In genomic region chr16:1510941-1511351, GRCh38 we compare ENCODE assay signal across 19 cellular contexts. TPM values are rescaled to one million over a fixed set of nuclear protein-coding genes. Genes with fewer than 3 reads are reported as not detected.
DNase-seq lines count a peak whose midpoint lies in the region; FAIRE-seq and TF ChIP-seq lines count a peak whose summit lies in the region.
"Had no signal": no experiment of that assay in that cellular context is flagged by ENCODE, and none has a peak within 500 bp of the region (broad histone marks: within the 10 kb centered on the region; RNA-seq: fewer than 3 reads in every experiment).

No MANE protein-coding gene starts in this region.

- TF ChIP-seq CTCF in H9 (conservative IDR thresholded peaks at IDR 0.05) (peak; percentile 35; the same call in 2 of the 3 replicates), RWPE1 (conservative IDR thresholded peaks at IDR 0.05; ENCODE audit: low read depth) (no peak), H1 (IDR thresholded peaks at IDR 0.05; ENCODE audit: control extremely low read depth in 1 of 3, insufficient read depth in 1 of 3, low read depth in 1 of 3, low read length in 3 of 3) (peak; percentile 10 to 59 (median 36); a peak in 2 of 4 replicates)

- TF ChIP-seq RAD21 in H1 (IDR thresholded peaks at IDR 0.05 in 1 of 2, conservative IDR thresholded peaks at IDR 0.05 in 1 of 2; ENCODE audit: low read depth in 2 of 2, low read length in 2 of 2) = peak in 1 of 2 experiments; percentile 3; a peak in 1 of 4 replicates

- H3K4me3 Mint-ChIP-seq in H9 = no peak overlapping the region

- H2BK5ac ChIP-seq in H9 (ENCODE audit: insufficient read length, low read length) (no peak overlapping the region), H1 (ENCODE audit: low read depth, low read length) (no peak overlapping the region), neuronal stem cell (ENCODE audit: low read length) (no peak overlapping the region)

- no peak overlapping the region for H3K4ac ChIP-seq in H9 (ENCODE audit: low read depth, low read length)
- no peak overlapping the region for H3K4ac ChIP-seq in H1 (replicated peaks; ENCODE audit: insufficient read length, low read depth, low read length)
- H3K4ac ChIP-seq in neuronal stem cell (ENCODE audit: low read length) = no peak overlapping the region

- TF ChIP-seq POLR2A in H1 (IDR thresholded peaks at IDR 0.05; ENCODE audit: control extremely low read depth in 1 of 2, low read depth in 2 of 2, low read length in 2 of 2) = no peak

- no peaks in the 10 kb centered on the region for H3K23me2 ChIP-seq in H9 (ENCODE audit: insufficient read length, low read depth, low read length, poor library complexity, severe bottlenecking)
- no peaks in the 10 kb centered on the region for H3K23me2 ChIP-seq in H1 (ENCODE audit: low read depth, low read length)

- H2AFZ ChIP-seq in H9 (ENCODE audit: low read length) (no peak overlapping the region), H1 (ENCODE audit: low read length) (no peak overlapping the region), neuronal stem cell (ENCODE audit: low read length) (no peak overlapping the region)

- H2AK5ac ChIP-seq in H9 (ENCODE audit: insufficient read length, low read length) = no peak overlapping the region
- H2AK5ac ChIP-seq in H1 (ENCODE audit: low read depth, low read length) = no peak overlapping the region
- no peak overlapping the region for H2AK5ac ChIP-seq in neuronal stem cell (ENCODE audit: low read depth, low read length)

- H3K56ac ChIP-seq in H9 (ENCODE audit: insufficient read length, low read depth, low read length) (no peak overlapping the region), H1 (replicated peaks; ENCODE audit: insufficient read length, low read depth, low read length) (no peak overlapping the region)

- POLR2A ChIA-PET in RWPE1 (lab: Yijun Ruan, JAX; ENCODE audit: low non-redundant PET) (interaction anchor here (0.6 kb wide), 1 partner anchor 285 kb away, joined by 3 read pairs; no protein-coding TSS in a partner anchor), H1 (lab: Charles Lee; ENCODE audit: partially characterized antibody) (interaction anchor here (0.8 to 10.3 kb wide), 17 partner anchors 9 to 271 kb away, joined by 3 to 175 read pairs (median 4); partner anchors contain the start of genes NUBP2, PTX4, SPSB3 and TELO2)

- no peak overlapping the region for H3K4me3 ChIP-seq in H1 (ENCODE audit: extremely low read depth in 1 of 4, insufficient read depth in 2 of 4, low read depth in 3 of 4, low read length in 4 of 4)
- no peak overlapping the region for H3K4me3 ChIP-seq in neuronal stem cell (ENCODE audit: low read length in 2 of 2)
- H3K4me3 ChIP-seq: Peyer's patch had no signal

- no peaks in the 10 kb centered on the region for H4K20me1 ChIP-seq in H9 (ENCODE audit: control insufficient read depth, insufficient read depth, insufficient read length)
- peaks cover 2% of the 10 kb centered on the region in 2 experiments for H4K20me1 ChIP-seq in H1 (replicated peaks in 1 of 2; ENCODE audit: control insufficient read depth in 1 of 2, insufficient read depth in 2 of 2, low read length in 2 of 2)

- H3K27ac Mint-ChIP-seq in H9 = no peak overlapping the region

- H2BK20ac ChIP-seq in H9 (ENCODE audit: low read depth, low read length, poor library complexity, severe bottlenecking) (no peak overlapping the region), H1 (ENCODE audit: low read length) (no peak overlapping the region)

- H3K79me1 ChIP-seq in H9 (ENCODE audit: insufficient read depth, low read depth, low read length, poor library complexity, severe bottlenecking) (no peaks in the 10 kb centered on the region), H1 (ENCODE audit: low read depth, low read length) (no peaks in the 10 kb centered on the region), neuronal stem cell (ENCODE audit: low read depth, low read length) (peaks cover 10% of the 10 kb centered on the region)

- H3K18ac ChIP-seq in H9 (ENCODE audit: insufficient read length, low read depth, low read length) = no peak overlapping the region
- H3K18ac ChIP-seq in H1 (ENCODE audit: extremely low read depth, low read length) = no peak overlapping the region
- H3K18ac ChIP-seq in neuronal stem cell (ENCODE audit: low read length) = no peak overlapping the region

- H3T11ph ChIP-seq in H9 (ENCODE audit: low read length) = no peak overlapping the region

- no peak overlapping the region for H3K23ac ChIP-seq in H9 (ENCODE audit: insufficient read length, low read depth, low read length)
- H3K23ac ChIP-seq in H1 (ENCODE audit: insufficient read length) = no peak overlapping the region
- H3K23ac ChIP-seq in neuronal stem cell (ENCODE audit: low read depth, low read length, poor library complexity) = peak overlapping the region; percentile 73

- H3K9me3 ChIP-seq in H9 (ENCODE audit: control insufficient read depth, low read depth, low read length) = no peaks in the 10 kb centered on the region
- H3K9me3 ChIP-seq in H1 (ENCODE audit: insufficient read depth in 2 of 2, low read depth in 1 of 2, low read length in 1 of 2) = peaks cover 0 to 2% of the 10 kb centered on the region in 2 experiments; a peak in 2 of 4 replicates
- peaks cover 6 to 7% of the 10 kb centered on the region in 2 donors for H3K9me3 ChIP-seq in neuronal stem cell (replicated peaks in 1 of 2; ENCODE audit: control insufficient read depth in 2 of 2, insufficient read depth in 1 of 2, low read depth in 1 of 2, low read length in 2 of 2)

- H2BK120ac ChIP-seq in H9 (ENCODE audit: low read depth, low read length, poor library complexity, severe bottlenecking) = no peak overlapping the region
- no peak overlapping the region for H2BK120ac ChIP-seq in H1 (replicated peaks; ENCODE audit: low read depth, low read length)
- no peak overlapping the region for H2BK120ac ChIP-seq in neuronal stem cell (ENCODE audit: low read depth, low read length)

- H3K27me3 ChIP-seq in H9 (ENCODE audit: insufficient read depth, low read length) (no peaks in the 10 kb centered on the region), H1 (replicated peaks in 1 of 4; ENCODE audit: control insufficient read depth in 3 of 4, extremely low read depth in 1 of 4, insufficient read depth in 3 of 4, low read length in 3 of 4) (no peaks in the 10 kb centered on the region), neuronal stem cell (ENCODE audit: control insufficient read depth in 3 of 3, insufficient read depth in 3 of 3, low read depth in 1 of 3, low read length in 3 of 3) (no peaks in the 10 kb centered on the region)
- H3K27me3 ChIP-seq: Peyer's patch had no signal

- H3K36me3 ChIP-seq in H1 (ENCODE audit: control insufficient read depth in 2 of 4, insufficient read depth in 4 of 4, low read length in 3 of 4) (peaks cover 6 to 21% (median 7%) of the 10 kb centered on the region in 4 experiments; a peak in 5 of 8 replicates), neuronal stem cell (replicated peaks in 1 of 2; ENCODE audit: control insufficient read depth in 2 of 2, insufficient read depth in 2 of 2, low read length in 2 of 2) (peaks cover 27 to 77% of the 10 kb centered on the region in 2 donors)

- H4K5ac ChIP-seq in H9 (ENCODE audit: insufficient read length, low read depth, low read length) = no peak overlapping the region
- no peak overlapping the region for H4K5ac ChIP-seq in H1 (ENCODE audit: insufficient read length, low read depth, low read length)

- H4K8ac ChIP-seq in H9 (replicated peaks; ENCODE audit: insufficient read length, low read depth, low read length) = no peak overlapping the region
- H4K8ac ChIP-seq in H1 (ENCODE audit: extremely low read depth, insufficient read depth, low read length) = peak overlapping the region; percentile 71
- H4K8ac ChIP-seq in neuronal stem cell (ENCODE audit: low read depth, low read length) = no peak overlapping the region

- H3K79me2 ChIP-seq in H9 (ENCODE audit: insufficient read depth, low read length) (no peaks in the 10 kb centered on the region), H1 (ENCODE audit: control insufficient read depth in 1 of 2, insufficient read depth in 2 of 2, low read length in 2 of 2) (no peaks in the 10 kb centered on the region)

- CTCF ChIA-PET in RWPE1 (lab: Yijun Ruan, JAX) (interaction anchor here (0.6 kb wide), 1 partner anchor 361 kb away, joined by 3 read pairs; no protein-coding TSS in a partner anchor), H1 (lab: Charles Lee; ENCODE audit: partially characterized antibody) (interaction anchor here (0.6 to 1.9 kb wide), 12 partner anchors 8 to 147 kb away, joined by 3 to 10 read pairs (median 4); partner anchors contain the start of gene TELO2)

- H2BK15ac ChIP-seq in H9 (ENCODE audit: low read depth, low read length) = no peak overlapping the region
- no peak overlapping the region for H2BK15ac ChIP-seq in H1 (ENCODE audit: low read length)
- no peak overlapping the region for H2BK15ac ChIP-seq in neuronal stem cell (ENCODE audit: low read length)

- WGBS in H9 (ENCODE audit: extremely low coverage, insufficient read length, low lambda C conversion rate) = no CpG with 5 or more reads among the region's 26 CpGs
- WGBS in H1 (ENCODE audit: extremely low coverage in 1 of 2, insufficient coverage in 1 of 2, insufficient read length in 1 of 2, insufficient replicate concordance in 2 of 2, low coverage in 1 of 2, low lambda C conversion rate in 2 of 2, missing lambda C conversion rate in 1 of 2), 2 experiments = 97% methylated on average over 25 of the region's 26 CpGs; no CpG with 5 or more reads in 1 of the 2 experiments
- no CpG with 5 or more reads among the region's 26 CpGs for WGBS in neuronal stem cell (ENCODE audit: extremely low coverage in 2 of 2, insufficient read length in 2 of 2, insufficient replicate concordance in 1 of 2), 2 donors

- no peak for FAIRE-seq in H1 (lab: Jason Lieb, UNC)
- FAIRE-seq: D721Med had no signal

- TF ChIP-seq EP300 in H1 (IDR thresholded peaks at IDR 0.05; ENCODE audit: borderline replicate concordance in 1 of 2, low read depth in 2 of 2, low read length in 2 of 2) = no peak

- H3K4me1 ChIP-seq in H9 (ENCODE audit: insufficient read depth, low read length) = no peaks in the 10 kb centered on the region
- no peaks in the 10 kb centered on the region for H3K4me1 ChIP-seq in H1 (replicated peaks in 1 of 4; ENCODE audit: control insufficient read depth in 3 of 4, insufficient read depth in 4 of 4, low read length in 3 of 4)
- no peaks in the 10 kb centered on the region for H3K4me1 ChIP-seq in neuronal stem cell (ENCODE audit: control insufficient read depth in 2 of 2, insufficient read depth in 1 of 2, low read depth in 1 of 2, low read length in 2 of 2)
- H3K4me1 ChIP-seq: Peyer's patch had no signal

- H2BK12ac ChIP-seq in H9 (ENCODE audit: insufficient read length, low read depth, low read length) (no peak overlapping the region), H1 (ENCODE audit: low read depth, low read length) (no peak overlapping the region), neuronal stem cell (ENCODE audit: low read length) (peak overlapping the region; percentile 73)

- H3K4me2 ChIP-seq in H9 (ENCODE audit: insufficient read depth, insufficient read length, low read length) (no peak overlapping the region), H1 (ENCODE audit: insufficient read depth in 1 of 2, low read depth in 2 of 2, low read length in 2 of 2) (no peak overlapping the region), neuronal stem cell (ENCODE audit: insufficient read depth, low read length, poor library complexity, severe bottlenecking) (no peak overlapping the region)

- H3K9ac ChIP-seq in H9 (ENCODE audit: extremely low read depth, insufficient read length, low read length) (no peak overlapping the region), H1 (replicated peaks in 1 of 4; ENCODE audit: extremely low read depth in 1 of 4, low read depth in 3 of 4, low read length in 3 of 4) (no peak overlapping the region), neuronal stem cell (ENCODE audit: low read depth, low read length, poor library complexity) (peak overlapping the region; percentile 60)

- H4K91ac ChIP-seq in H9 (ENCODE audit: insufficient read length, low read depth, low read length) = no peak overlapping the region
- no peak overlapping the region for H4K91ac ChIP-seq in H1 (replicated peaks; ENCODE audit: insufficient read length, low read length)
- no peak overlapping the region for H4K91ac ChIP-seq in neuronal stem cell (ENCODE audit: low read depth, low read length, poor library complexity)

- DNase-seq in H9 = peak; percentile 47
- no peak for DNase-seq in RWPE1 (ENCODE audit: low spot score)
- DNase-seq in H1 (ENCODE audit: low read depth in 1 of 2, low spot score in 2 of 2) = no peak
- no peak for DNase-seq in neuronal stem cell (ENCODE audit: low spot score)
- DNase-seq in activated CD4-positive, alpha-beta T cell treated with anti-CD3 and anti-CD28 coated beads for 4 hours = no peak
- DNase-seq in C1 segment of cervical spinal cord (lab: John Stamatoyannopoulos, UW) = no peak
- DNase-seq in HK-2 (ENCODE audit: unreplicated experiment) = no peak
- no peak for DNase-seq in NCI-H526 (lab: John Stamatoyannopoulos, UW)
- DNase-seq: ACHN; DMS79 treated with DMSO at 0.1 percent for 48 hours; NCI-H1092 treated with DMSO at 0.1 percent for 48 hours; NCI-H2081; NCI-H2171 treated with DMSO at 0.1 percent for 48 hours; NCI-H446 treated with DMSO at 0.1 percent for 48 hours; NK-92 treated with Interleukin-12 subunit alpha and Interleukin-12 subunit beta, amount 100 ng/mL, for 24 hours; Peyer's patch; Right ventricle myocardium superior had no signal

- no peaks in the 10 kb centered on the region; the same call in 1 of the 2 replicates for H3K27me3 Mint-ChIP-seq in H9 (ENCODE audit: low read depth)

- H3K9me3 Mint-ChIP-seq in H9 = peaks cover 6 to 15% of the 10 kb centered on the region in 2 experiments; a peak in 3 of 5 replicates

- peaks cover 11 to 42% (median 38%) of the 10 kb centered on the region in 3 experiments; a peak in 6 of 7 replicates for H3K36me3 Mint-ChIP-seq in H9 (ENCODE audit: insufficient read depth in 1 of 3, low read depth in 3 of 3)

- no peak overlapping the region for H3K14ac ChIP-seq in H9 (ENCODE audit: insufficient read depth, low read length)
- H3K14ac ChIP-seq in H1 (ENCODE audit: insufficient read length) = no peak overlapping the region
- H3K14ac ChIP-seq in neuronal stem cell (ENCODE audit: low read length) = no peak overlapping the region

- H3K27ac ChIP-seq in H9 (ENCODE audit: insufficient read length, low read depth, low read length) (no peak overlapping the region), RWPE1 (peak overlapping the region; percentile 17; the same call in 1 of the 2 replicates), H1 (ENCODE audit: low read depth, low read length) (no peak overlapping the region), neuronal stem cell (replicated peaks; ENCODE audit: low read length) (no peak overlapping the region)
- H3K27ac ChIP-seq: C4-2B had no signal

- H3K4me1 Mint-ChIP-seq in H9 = no peaks in the 10 kb centered on the region

RNA-seq across cellular contexts. Expression of gene TELO2, which starts 17.8 kb away (rescaled TPM):
- total RNA-seq in H9 (2021) = 93.4 and 98.9 TPM in 2 replicates
- total RNA-seq in H1 (2021; fragmentation: NEBNext Ultra II Directional; extraction: Animal tissue kit (Norgen Biotek cat#: 25700)) = 64.8 and 66.4 TPM in 2 replicates
- polyA plus RNA-seq in H1 (2011; rRNA removed) = 39.3 and 72.9 TPM in 2 replicates
- 61.2 TPM for polyA plus RNA-seq in H1 (2011; cell fraction: cytosol; rRNA removed)
- polyA plus RNA-seq in H1 (2011; cell fraction: nucleus; rRNA removed) = 382 TPM
- 39.6 to 74.2 TPM (median 66.1 TPM) in 4 replicates for polyA plus RNA-seq in H1 (2012, experiment 1 of 2)
- polyA plus RNA-seq in H1 (2012, experiment 2 of 2) = 42.5 TPM
- polyA plus RNA-seq in H1 (2013, experiment 1 of 2) = 37.6 TPM
- polyA plus RNA-seq in H1 (2013, experiment 2 of 2) = 33.1 TPM
- 12.1 and 13.9 TPM in 2 replicates for polyA minus RNA-seq in H1 (2011; rRNA and poly(A)+ RNA removed)
- polyA minus RNA-seq in H1 (2011; cell fraction: cytosol; rRNA and poly(A)+ RNA removed) = 34.6 TPM
- 65.3 TPM for polyA minus RNA-seq in H1 (2011; cell fraction: nucleus; rRNA and poly(A)+ RNA removed)
- 17.1 TPM for polyA plus RNA-seq in neuronal stem cell (2013, experiment 1 of 2)
- 16.7 TPM for polyA plus RNA-seq in neuronal stem cell (2013, experiment 2 of 2)

RNA-seq across cellular contexts. Expression of gene PTX4, which starts 22.2 kb away (rescaled TPM):
- 0.20 TPM in 1 of 2 replicates, not detected in the other for total RNA-seq in H9 (2021)
- not detected in 2 replicates for total RNA-seq in H1 (2021; fragmentation: NEBNext Ultra II Directional; extraction: Animal tissue kit (Norgen Biotek cat#: 25700))
- not detected in 2 replicates for polyA plus RNA-seq in H1 (2011; rRNA removed)
- 0.10 TPM for polyA plus RNA-seq in H1 (2011; cell fraction: cytosol; rRNA removed)
- polyA plus RNA-seq in H1 (2011; cell fraction: nucleus; rRNA removed) = 0.10 TPM
- not detected in 4 replicates for polyA plus RNA-seq in H1 (2012, experiment 1 of 2)
- not detected for polyA plus RNA-seq in H1 (2012, experiment 2 of 2)
- 0.14 TPM for polyA plus RNA-seq in H1 (2013, experiment 1 of 2)
- 0.04 TPM for polyA plus RNA-seq in H1 (2013, experiment 2 of 2)
- polyA minus RNA-seq in H1 (2011; rRNA and poly(A)+ RNA removed) = 0.13 TPM in 1 of 2 replicates, not detected in the other
- polyA minus RNA-seq in H1 (2011; cell fraction: cytosol; rRNA and poly(A)+ RNA removed) = not detected
- not detected for polyA minus RNA-seq in H1 (2011; cell fraction: nucleus; rRNA and poly(A)+ RNA removed)
- not detected for polyA plus RNA-seq in neuronal stem cell (2013, experiment 1 of 2)
- not detected for polyA plus RNA-seq in neuronal stem cell (2013, experiment 2 of 2)
- total RNA-seq: Peyer's patch had no signal

RNA-seq across cellular contexts. Expression of gene TMEM204, which starts 22.5 kb away (rescaled TPM):
- not detected in 2 replicates for total RNA-seq in H9 (2021)
- not detected in 2 replicates for total RNA-seq in H1 (2021; fragmentation: NEBNext Ultra II Directional; extraction: Animal tissue kit (Norgen Biotek cat#: 25700))
- polyA plus RNA-seq in H1 (2011; rRNA removed) = 0.03 TPM in 1 of 2 replicates, not detected in the other
- 0.05 TPM for polyA plus RNA-seq in H1 (2011; cell fraction: cytosol; rRNA removed)
- not detected for polyA plus RNA-seq in H1 (2011; cell fraction: nucleus; rRNA removed)
- polyA plus RNA-seq in H1 (2012, experiment 1 of 2) = 0.12 to 0.37 TPM (median 0.21 TPM) in 4 replicates
- polyA plus RNA-seq in H1 (2012, experiment 2 of 2) = 0.16 TPM
- 0.08 TPM for polyA plus RNA-seq in H1 (2013, experiment 1 of 2)
- polyA plus RNA-seq in H1 (2013, experiment 2 of 2) = 0.02 TPM
- polyA minus RNA-seq in H1 (2011; rRNA and poly(A)+ RNA removed) = not detected in 2 replicates
- polyA minus RNA-seq in H1 (2011; cell fraction: cytosol; rRNA and poly(A)+ RNA removed) = not detected
- polyA minus RNA-seq in H1 (2011; cell fraction: nucleus; rRNA and poly(A)+ RNA removed) = not detected
- not detected for polyA plus RNA-seq in neuronal stem cell (2013, experiment 1 of 2)
- polyA plus RNA-seq in neuronal stem cell (2013, experiment 2 of 2) = not detected

RNA-seq across cellular contexts. Expression of gene CLCN7, which starts 36.1 kb away (rescaled TPM):
- 70.0 and 75.3 TPM in 2 replicates for total RNA-seq in H9 (2021)
- 76.5 and 81.5 TPM in 2 replicates for total RNA-seq in H1 (2021; fragmentation: NEBNext Ultra II Directional; extraction: Animal tissue kit (Norgen Biotek cat#: 25700))
- 38.6 and 79.6 TPM in 2 replicates for polyA plus RNA-seq in H1 (2011; rRNA removed)
- 41.1 TPM for polyA plus RNA-seq in H1 (2011; cell fraction: cytosol; rRNA removed)
- polyA plus RNA-seq in H1 (2011; cell fraction: nucleus; rRNA removed) = 372 TPM
- 64.4 to 95.0 TPM (median 79.5 TPM) in 4 replicates for polyA plus RNA-seq in H1 (2012, experiment 1 of 2)
- polyA plus RNA-seq in H1 (2012, experiment 2 of 2) = 57.4 TPM
- polyA plus RNA-seq in H1 (2013, experiment 1 of 2) = 61.1 TPM
- 57.1 TPM for polyA plus RNA-seq in H1 (2013, experiment 2 of 2)
- 30.3 and 38.3 TPM in 2 replicates for polyA minus RNA-seq in H1 (2011; rRNA and poly(A)+ RNA removed)
- polyA minus RNA-seq in H1 (2011; cell fraction: cytosol; rRNA and poly(A)+ RNA removed) = 33.2 TPM
- 76.7 TPM for polyA minus RNA-seq in H1 (2011; cell fraction: nucleus; rRNA and poly(A)+ RNA removed)
- 32.7 TPM for polyA plus RNA-seq in neuronal stem cell (2013, experiment 1 of 2)
- polyA plus RNA-seq in neuronal stem cell (2013, experiment 2 of 2) = 28.0 TPM
